ENCODE assay signal across 7 cellular contexts in genomic region chr6:4509506-4509905, GRCh38.
"Had no signal": no experiment of that assay in that cellular context is flagged by ENCODE, and none has a peak within 500 bp of the region (broad histone marks: within the 10 kb centered on the region; RNA-seq: fewer than 3 reads in every experiment).

No MANE protein-coding gene starts in this region.

- H3K9me3 Mint-ChIP-seq: IgD-negative memory B cell had no signal

- FAIRE-seq: H54, HepG2 had no signal

- H3K36me3 Mint-ChIP-seq: IgD-negative memory B cell had no signal

- DNase-seq: GM23248, GOT3, H9, HCEC 1CT had no signal

- H3K9ac ChIP-seq: GM23248 had no signal

- H3K4me3 ChIP-seq: GM23248 had no signal

- H3K4me3 Mint-ChIP-seq: H9 had no signal

- H3K27ac Mint-ChIP-seq: H9 had no signal

- H3K4me1 Mint-ChIP-seq: IgD-negative memory B cell had no signal

- H3K27ac ChIP-seq: GM23248 had no signal
